In genomic region chr19:58572026-58572817, GRCh38 we compare ENCODE assay signal across 8 cellular contexts. TPM values are rescaled to one million over a fixed set of nuclear protein-coding genes. Genes with fewer than 3 reads are reported as not detected.
DNase-seq lines count a peak whose midpoint lies in the region; ATAC-seq and TF ChIP-seq lines count a peak whose summit lies in the region.

No MANE protein-coding gene starts in this region.

- peaks cover 16% of the 10 kb centered on the region for H3K79me2 ChIP-seq in PC-3 (ENCODE audit: low read length)

- no peaks in the 10 kb centered on the region for H4K20me1 ChIP-seq in PC-3 (ENCODE audit: low read length)

- no peaks in the 10 kb centered on the region for H3K9me3 ChIP-seq in CD8-positive, alpha-beta T cell (ENCODE audit: low read length)
- H3K9me3 ChIP-seq in PC-3 (ENCODE audit: low read length) (no peaks in the 10 kb centered on the region), ovary (no peaks in the 10 kb centered on the region)

- POLR2A ChIA-PET in CD8-positive, alpha-beta T cell (lab: Charles Lee) = interaction anchor here (1.9 to 3.4 kb wide), 4 partner anchors 11 to 52 kb away, joined by 10 to 34 read pairs (median 10); partner anchors contain the start of genes CHMP2A, TRIM28 and ZBTB45
- POLR2A ChIA-PET in PC-3 (lab: Charles Lee; ENCODE audit: unreplicated experiment) = interaction anchor here (0.7 kb wide), 1 partner anchor 28 kb away, joined by 3 read pairs; no protein-coding TSS in a partner anchor

- no peak for TF ChIP-seq CTCF in CD8-positive, alpha-beta T cell (IDR thresholded peaks at IDR 0.05)
- TF ChIP-seq CTCF in PC-3 (conservative IDR thresholded peaks at IDR 0.05; ENCODE audit: low read depth, low read length) (no peak), ovary (IDR thresholded peaks at IDR 0.05) (no peak)

- H3K36me3 Mint-ChIP-seq in CD8-positive, alpha-beta T cell = peaks cover 23% of the 10 kb centered on the region

- TF ChIP-seq EP300 in ovary (IDR thresholded peaks at IDR 0.05) = no peak

- H3K27me3 ChIP-seq in CD8-positive, alpha-beta T cell (ENCODE audit: insufficient read depth, low read length) = no peaks in the 10 kb centered on the region
- H3K27me3 ChIP-seq in PC-3 (ENCODE audit: low read length) (no peaks in the 10 kb centered on the region), ovary (no peaks in the 10 kb centered on the region)

- H3K27ac Mint-ChIP-seq in CD8-positive, alpha-beta T cell = peak overlapping the region; percentile 99

- peak overlapping the region; percentile 98 for H3K4me3 Mint-ChIP-seq in CD8-positive, alpha-beta T cell

- intact Hi-C loops in CD8-positive, alpha-beta T cell (cut with DNase I, micrococcal nuclease) = loop anchor here (1.0 to 2.0 kb wide), 3 partner anchors 13 to 105 kb away; partner anchors contain the start of genes ZBTB45 (in 1 of the 2) and ZNF324 (in 1 of the 2)
- intact Hi-C loops in PC-3 (cut with micrococcal nuclease) = loop anchor here (2.0 kb wide), 1 partner anchor 13 kb away; the partner anchor contains the start of gene UBE2M
- intact Hi-C loops in ovary (cut with DNase I) = no loop called here

- H3K9ac ChIP-seq in PC-3 (ENCODE audit: low read length) = peak overlapping the region; percentile 88; the same call in 1 of the 2 replicates

- H3K4me2 ChIP-seq in PC-3 (ENCODE audit: low read length) = peak overlapping the region; percentile 100

- peak overlapping the region; percentile 83 for H3K4me3 ChIP-seq in CD8-positive, alpha-beta T cell (ENCODE audit: low read depth, low read length)
- H3K4me3 ChIP-seq in PC-3 (ENCODE audit: low read length) (peak overlapping the region; percentile 76), ovary (peak overlapping the region; percentile 90)

- H2AFZ ChIP-seq in PC-3 (ENCODE audit: low read length) = peak overlapping the region; percentile 80

- TF ChIP-seq POLR2A in ovary (IDR thresholded peaks at IDR 0.05) = no peak

- H3K4me1 ChIP-seq in CD8-positive, alpha-beta T cell (ENCODE audit: insufficient read depth, low read length) = peaks cover 22% of the 10 kb centered on the region
- H3K4me1 ChIP-seq in PC-3 (ENCODE audit: insufficient read depth, low read length) = peaks cover 23% of the 10 kb centered on the region
- H3K4me1 ChIP-seq in ovary (ENCODE audit: insufficient read depth) = peaks cover 7% of the 10 kb centered on the region

- no peaks in the 10 kb centered on the region for H3K36me3 ChIP-seq in CD8-positive, alpha-beta T cell (ENCODE audit: insufficient read depth, low read length)
- peaks cover 5% of the 10 kb centered on the region; the same call in 1 of the 2 replicates for H3K36me3 ChIP-seq in PC-3 (ENCODE audit: low read depth, low read length)
- H3K36me3 ChIP-seq in ovary = no peaks in the 10 kb centered on the region

- H3K4me1 Mint-ChIP-seq in CD8-positive, alpha-beta T cell (ENCODE audit: low read depth) = peaks cover 30% of the 10 kb centered on the region

- peak in 1 of 7 experiments; percentile 4 for DNase-seq in CD8-positive, alpha-beta T cell
- no peak for DNase-seq in PC-3
- no peak for DNase-seq in epithelial cell of prostate (ENCODE audit: low read depth, low spot score)
- DNase-seq in ovary = no peak
- DNase-seq in kidney tubule cell (ENCODE audit: low spot score) = no peak
- DNase-seq in NCI-H2029 (lab: John Stamatoyannopoulos, UW) = no peak
- no peak for DNase-seq in COLO829 (ENCODE audit: low spot score)

- no peak for ATAC-seq in CD8-positive, alpha-beta T cell
- ATAC-seq in PC-3 (no peak), HG03095 (IDR thresholded peaks at IDR 0.05; ENCODE audit: unreplicated experiment) (no peak)

- peak overlapping the region; percentile 98 for H3K27ac ChIP-seq in CD8-positive, alpha-beta T cell (ENCODE audit: low read depth, low read length)
- peak overlapping the region; percentile 91; the same call in 1 of the 2 replicates for H3K27ac ChIP-seq in PC-3 (ENCODE audit: low read length)
- H3K27ac ChIP-seq in epithelial cell of prostate = peak overlapping the region; percentile 96
- peak overlapping the region; percentile 87 to 98 for H3K27ac ChIP-seq in ovary

- H3K27me3 Mint-ChIP-seq in CD8-positive, alpha-beta T cell (ENCODE audit: low read depth) = no peaks in the 10 kb centered on the region

- CTCF ChIA-PET in CD8-positive, alpha-beta T cell (lab: Charles Lee) = interaction anchor here (1.4 to 2.1 kb wide), 5 partner anchors 9 to 58 kb away, joined by 4 to 9 read pairs (median 6); partner anchors contain the start of gene ZBTB45
- CTCF ChIA-PET in PC-3 (lab: Charles Lee) = no interaction called here

- H3K9me3 Mint-ChIP-seq in CD8-positive, alpha-beta T cell = no peaks in the 10 kb centered on the region

- no peaks in the 10 kb centered on the region for H3F3A ChIP-seq in PC-3 (ENCODE audit: low read length, unreplicated experiment)

- no peaks in the 10 kb centered on the region for H3K9me2 ChIP-seq in PC-3 (replicated peaks; ENCODE audit: low read length)

- WGBS in ovary, 3 donors = 37 to 50% (median 48%) methylated on average over 24 of the region's 24 CpGs

- BruUV-seq in PC-3 (replicated peaks; lab: Mats Ljungman, UMichigan) = no TSS peak

RNA-seq across cellular contexts. Expression of gene MZF1, which starts 0.9 kb away (rescaled TPM):
- 10 to 100 TPM; 14.1 to 15.0 TPM for total RNA-seq in CD8-positive, alpha-beta T cell
- 18.0 and 29.3 TPM in 2 replicates for total RNA-seq in PC-3 (2014; rRNA removed)
- total RNA-seq in ovary = 10 to 100 TPM; 26.2 to 48.0 (median 30.6) TPM
- polyA plus RNA-seq in ovary = 10 to 100 TPM; 10.8 to 32.5 TPM

RNA-seq across cellular contexts. Expression of gene UBE2M, which starts 13.8 kb away (rescaled TPM):
- 10 to 100 TPM; 26.9 to 29.5 TPM for total RNA-seq in CD8-positive, alpha-beta T cell
- total RNA-seq in PC-3 (2014; rRNA removed) = 243 and 268 TPM in 2 replicates
- total RNA-seq in ovary = 10 to 100 TPM; 13.8 to 75.0 (median 62.6) TPM
- 100 to 1,000 TPM in 1 of 2 donors, 10 to 100 TPM in 1; 43.8 to 110 TPM for polyA plus RNA-seq in ovary

RNA-seq across cellular contexts. Expression of gene CHMP2A, which starts 17.3 kb away (rescaled TPM):
- 10 to 100 TPM; 41.5 to 51.7 TPM for total RNA-seq in CD8-positive, alpha-beta T cell
- total RNA-seq in PC-3 (2014; rRNA removed) (220 and 264 TPM in 2 replicates), ovary (100 to 1,000 TPM in 2 of 7 donors, 10 to 100 TPM in 5; 54.2 to 105 (median 96.1) TPM)
- polyA plus RNA-seq in ovary = 100 to 1,000 TPM; 137 to 143 TPM

RNA-seq across cellular contexts. Expression of gene TRIM28, which starts 28.4 kb away (rescaled TPM):
- 100 to 1,000 TPM; 525 to 549 TPM for total RNA-seq in CD8-positive, alpha-beta T cell
- total RNA-seq in PC-3 (2014; rRNA removed) = 1,169 and 1,653 TPM in 2 replicates
- 100 to 1,000 TPM; 193 to 505 (median 348) TPM for total RNA-seq in ovary
- 100 to 1,000 TPM; 270 to 294 TPM for polyA plus RNA-seq in ovary

RNA-seq across cellular contexts. Expression of gene ZBTB45, which starts 52.6 kb away (rescaled TPM):
- total RNA-seq in CD8-positive, alpha-beta T cell = 1 to 10 TPM; 4.8 to 5.6 TPM
- total RNA-seq in PC-3 (2014; rRNA removed) (14.0 and 19.1 TPM in 2 replicates), ovary (10 to 100 TPM in 5 of 7 donors, 1 to 10 TPM in 2; 8.1 to 23.3 (median 17.3) TPM)
- 10 to 100 TPM in 1 of 2 donors, 1 to 10 TPM in 1; 1.1 to 11.6 TPM for polyA plus RNA-seq in ovary

Comparison
In these comparisons a context has a peak if more than half of its experiments do, and no peak if none do; other contexts are left out.
1. intact Hi-C loops: an anchor here in CD8-positive, alpha-beta T cell (1.0 to 2.0 kb wide) and PC-3 (2.0 kb wide); none called in ovary.